13 cellular contexts compared by ENCODE assay signal in genomic region chr18:63206433-63207153, GRCh38.
DNase-seq lines count a peak whose midpoint lies in the region; ATAC-seq and TF ChIP-seq lines count a peak whose summit lies in the region.
"Had no signal": no experiment of that assay in that cellular context is flagged by ENCODE, and none has a peak within 500 bp of the region (broad histone marks: within the 10 kb centered on the region; RNA-seq: fewer than 3 reads in every experiment).

No MANE protein-coding gene starts in this region.

- no peaks in the 10 kb centered on the region for H3K9me2 ChIP-seq in OCI-LY7 (ENCODE audit: insufficient read depth, low read length)

- no peak overlapping the region for H3K4me3 Mint-ChIP-seq in endothelial cell (ENCODE audit: unreplicated experiment)
- H3K4me3 Mint-ChIP-seq: brain had no signal

- peak overlapping the region; percentile 46 for H3K27ac Mint-ChIP-seq in endothelial cell (ENCODE audit: unreplicated experiment)

- H3K9me3 ChIP-seq in BLaER1 (peaks cover 4% of the 10 kb centered on the region; the same call in 1 of the 2 replicates), OCI-LY7 (ENCODE audit: low read length) (no peaks in the 10 kb centered on the region)
- H3K9me3 ChIP-seq: pancreas, tibial artery had no signal

- ATAC-seq in GM19395 (IDR thresholded peaks at IDR 0.05; ENCODE audit: unreplicated experiment) (no peak), esophagus mucosa (no peak), HG03135 (IDR thresholded peaks at IDR 0.05; ENCODE audit: unreplicated experiment) (no peak)

- peaks cover 74% of the 10 kb centered on the region for H4K20me1 ChIP-seq in BLaER1
- H4K20me1 ChIP-seq in OCI-LY7 (ENCODE audit: insufficient read depth, low read length): no peaks in the 10 kb centered on the region

- H2AFZ ChIP-seq in OCI-LY7 (ENCODE audit: low read length): peak overlapping the region; percentile 95

- no TSS peak for BruUV-seq in OCI-LY7 (replicated peaks; lab: Mats Ljungman, UMichigan)

- H3K4me3 ChIP-seq in BLaER1: no peak overlapping the region
- H3K4me3 ChIP-seq in GM12864 (ENCODE audit: low read depth, low read length): peak overlapping the region; percentile 26
- peak overlapping the region; percentile 45 for H3K4me3 ChIP-seq in OCI-LY7 (ENCODE audit: low read depth, low read length, poor library complexity, severe bottlenecking)
- H3K4me3 ChIP-seq: pancreas, tibial artery had no signal

- no peaks in the 10 kb centered on the region for H3K27me3 ChIP-seq in BLaER1
- H3K27me3 ChIP-seq: pancreas, tibial artery had no signal

- DNase-seq in GM12864 (ENCODE audit: low read depth) (no peak), OCI-LY7 (ENCODE audit: low spot score) (peak; percentile 7), endothelial cell (ENCODE audit: low spot score) (no peak), GM19238 (ENCODE audit: insufficient read length, low spot score) (no peak)
- DNase-seq: activated CD4-positive, alpha-beta T cell treated with anti-CD3 and anti-CD28 coated beads for 48 hours; pancreas; stimulated activated CD4-positive, alpha-beta T cell treated with anti-CD3 and anti-CD28 coated beads, Interleukin-2, amount 100 ng/mL, for 48 hours; tibial artery had no signal

- CTCF ChIA-PET in OCI-LY7 (lab: Charles Lee; ENCODE audit: unreplicated experiment): no interaction called here

- H3K79me2 ChIP-seq in OCI-LY7 (ENCODE audit: insufficient read depth, low read depth, low read length): no peaks in the 10 kb centered on the region

- intact Hi-C loops in OCI-LY7 (cut with micrococcal nuclease; ENCODE audit: unreplicated experiment): loop anchor here (5.0 kb wide), 2 partner anchors 49 to 111 kb away; partner anchors contain the start of gene BCL2

- H3K36me3 ChIP-seq in BLaER1 (peaks cover 57% of the 10 kb centered on the region), OCI-LY7 (ENCODE audit: insufficient read depth, low read length) (no peaks in the 10 kb centered on the region)
- H3K36me3 ChIP-seq: pancreas, tibial artery had no signal

- H3K4me2 ChIP-seq in BLaER1 (peak overlapping the region; percentile 75), OCI-LY7 (ENCODE audit: low read length) (peak overlapping the region; percentile 56)

- peak overlapping the region; percentile 62 for H3K27ac ChIP-seq in BLaER1
- H3K27ac ChIP-seq in OCI-LY7 (ENCODE audit: low read depth, low read length, poor library complexity, severe bottlenecking): no peak overlapping the region
- H3K27ac ChIP-seq: pancreas, tibial artery had no signal

- H3K27me3 Mint-ChIP-seq in endothelial cell (ENCODE audit: unreplicated experiment): no peaks in the 10 kb centered on the region
- H3K27me3 Mint-ChIP-seq: brain had no signal

- H3K9me3 Mint-ChIP-seq in endothelial cell (ENCODE audit: unreplicated experiment): no peaks in the 10 kb centered on the region
- H3K9me3 Mint-ChIP-seq: brain had no signal

- POLR2A ChIA-PET in OCI-LY7 (lab: Charles Lee): interaction anchor here (0.8 kb wide), 1 partner anchor 576 kb away, joined by 3 read pairs; no protein-coding TSS in a partner anchor

- peaks cover 14% of the 10 kb centered on the region for H3K4me1 Mint-ChIP-seq in endothelial cell (ENCODE audit: unreplicated experiment)

- H3K4me1 ChIP-seq in BLaER1 (peaks cover 47% of the 10 kb centered on the region), OCI-LY7 (ENCODE audit: insufficient read depth, low read length, poor library complexity, severe bottlenecking) (peaks cover 39% of the 10 kb centered on the region)
- H3K4me1 ChIP-seq: pancreas had no signal

- H3K36me3 Mint-ChIP-seq in endothelial cell (ENCODE audit: low read depth, unreplicated experiment): no peaks in the 10 kb centered on the region
- H3K36me3 Mint-ChIP-seq: brain had no signal

- no peak for TF ChIP-seq CTCF in GM12864 (IDR thresholded peaks at IDR 0.05; ENCODE audit: low read depth, low read length, missing control alignments)
- TF ChIP-seq CTCF in OCI-LY7 (conservative IDR thresholded peaks at IDR 0.05; ENCODE audit: low read length): no peak
- TF ChIP-seq CTCF in endothelial cell (IDR thresholded peaks at IDR 0.05; ENCODE audit: unreplicated experiment): no peak

- H3K9ac ChIP-seq in BLaER1: peak overlapping the region; percentile 51; the same call in 1 of the 2 replicates
